Comparison of ENCODE assay signal across 11 cellular contexts in genomic region chr19:50387176-50387867, GRCh38. TPM values are rescaled to one million over a fixed set of nuclear protein-coding genes. Genes with fewer than 3 reads are reported as not detected.
DNase-seq lines count a peak whose midpoint lies in the region; ATAC-seq and TF ChIP-seq lines count a peak whose summit lies in the region.
"Had no signal": no experiment of that assay in that cellular context is flagged by ENCODE, and none has a peak within 500 bp of the region (broad histone marks: within the 10 kb centered on the region; RNA-seq: fewer than 3 reads in every experiment).

No MANE protein-coding gene starts in this region.

- H3K27ac Mint-ChIP-seq in activated naive CD8-positive, alpha-beta T cell treated with anti-CD3 and anti-CD28 coated beads, Interleukin-2, amount 50 U/mL, for 24 hours, result peak overlapping the region; percentile 30

- no peak overlapping the region for H2AFZ ChIP-seq in mesenchymal stem cell (ENCODE audit: low read depth, low read length)

- H3K23ac ChIP-seq in mesenchymal stem cell (ENCODE audit: low read length in 2 of 2), result peak overlapping the region in 1 of 2 experiments; percentile 56

- H3K4me3 Mint-ChIP-seq in activated naive CD8-positive, alpha-beta T cell treated with anti-CD3 and anti-CD28 coated beads, Interleukin-2, amount 50 U/mL, for 24 hours, result peak overlapping the region; percentile 32

- TF ChIP-seq CTCF in suprapubic skin (IDR thresholded peaks at IDR 0.05), result no peak

- no peak for ATAC-seq in activated naive CD8-positive, alpha-beta T cell treated with anti-CD3 and anti-CD28 coated beads, Interleukin-2, amount 50 U/mL, for 24 hours
- no peak for ATAC-seq in HG03196 (IDR thresholded peaks at IDR 0.05; ENCODE audit: unreplicated experiment)
- ATAC-seq: body of pancreas had no signal

- H3K9ac ChIP-seq in mesenchymal stem cell (ENCODE audit: low read length), result peak overlapping the region; percentile 5

- no peak overlapping the region for H2BK12ac ChIP-seq in mesenchymal stem cell (ENCODE audit: low read length in 2 of 2)

- WGBS in mesenchymal stem cell, result 85% methylated on average over 18 of the region's 21 CpGs
- 90% methylated on average over 20 of the region's 21 CpGs for WGBS in suprapubic skin

- H3K36me3 ChIP-seq in mesenchymal stem cell (ENCODE audit: control insufficient read depth in 1 of 2, insufficient read depth in 2 of 2, low read depth in 1 of 2, low read length in 2 of 2) (peaks cover 12 to 23% of the 10 kb centered on the region in 2 experiments), suprapubic skin (peaks cover 16% of the 10 kb centered on the region)

- H3K9me3 ChIP-seq in mesenchymal stem cell (ENCODE audit: control insufficient read depth, low read length) (no peaks in the 10 kb centered on the region), suprapubic skin (no peaks in the 10 kb centered on the region)
- H3K9me3 ChIP-seq: body of pancreas, testis had no signal

- H3K9me3 Mint-ChIP-seq in activated naive CD8-positive, alpha-beta T cell treated with anti-CD3 and anti-CD28 coated beads, Interleukin-2, amount 50 U/mL, for 24 hours, result no peaks in the 10 kb centered on the region

- TF ChIP-seq EP300 in suprapubic skin (IDR thresholded peaks at IDR 0.05), result no peak

- no peak overlapping the region for H2AK5ac ChIP-seq in mesenchymal stem cell (ENCODE audit: low read length, severe bottlenecking)

- no peak overlapping the region for H3K14ac ChIP-seq in mesenchymal stem cell (ENCODE audit: low read length in 2 of 2)

- peaks cover 45% of the 10 kb centered on the region for H3K36me3 Mint-ChIP-seq in activated naive CD8-positive, alpha-beta T cell treated with anti-CD3 and anti-CD28 coated beads, Interleukin-2, amount 50 U/mL, for 24 hours (ENCODE audit: low read depth)

- peak overlapping the region in 1 of 2 experiments; percentile 3 for H3K4me3 ChIP-seq in mesenchymal stem cell (ENCODE audit: insufficient read depth in 1 of 2, low read depth in 1 of 2, low read length in 2 of 2)
- no peak overlapping the region for H3K4me3 ChIP-seq in suprapubic skin
- H3K4me3 ChIP-seq: body of pancreas, testis had no signal

- H2BK5ac ChIP-seq in mesenchymal stem cell (ENCODE audit: low read depth, low read length, poor library complexity, severe bottlenecking), result no peak overlapping the region

- DNase-seq in CD1c-positive myeloid dendritic cell (ENCODE audit: extremely low spot score), result peak; percentile 83
- DNase-seq in HS-5 (ENCODE audit: low read depth), result peak; percentile 54
- no peak for DNase-seq in activated naive CD8-positive, alpha-beta T cell treated with anti-CD3 and anti-CD28 coated beads, Interleukin-2, amount 50 U/mL, for 24 hours
- DNase-seq in mesenchymal stem cell, result peak; percentile 69
- no peak for DNase-seq in SHP77 treated with DMSO at 0.1 percent for 48 hours (lab: John Stamatoyannopoulos, UW)
- DNase-seq in suprapubic skin (ENCODE audit: low spot score in 2 of 2), result no peak
- no peak for DNase-seq in NCI-H748 treated with DMSO at 0.1 percent for 48 hours (lab: John Stamatoyannopoulos, UW)
- DNase-seq: activated CD8-positive, alpha-beta memory T cell treated with anti-CD3 and anti-CD28 coated beads for 24 hours; testis had no signal

- H3K27me3 ChIP-seq in mesenchymal stem cell (ENCODE audit: control insufficient read depth in 1 of 2, insufficient read depth in 1 of 2, low read length in 2 of 2) (no peaks in the 10 kb centered on the region), suprapubic skin (no peaks in the 10 kb centered on the region)
- H3K27me3 ChIP-seq: body of pancreas, testis had no signal

- no peak overlapping the region for H2BK120ac ChIP-seq in mesenchymal stem cell (ENCODE audit: low read depth, low read length)

- H3K79me1 ChIP-seq in mesenchymal stem cell (replicated peaks; ENCODE audit: low read length, poor library complexity, severe bottlenecking), result peaks cover 24% of the 10 kb centered on the region

- H3K4me2 ChIP-seq in mesenchymal stem cell (ENCODE audit: low read length, poor library complexity, severe bottlenecking), result no peak overlapping the region

- H4K8ac ChIP-seq in mesenchymal stem cell (ENCODE audit: low read length), result peak overlapping the region; percentile 51

- H3K27ac ChIP-seq in mesenchymal stem cell (ENCODE audit: low read length, poor library complexity, severe bottlenecking) (no peak overlapping the region), suprapubic skin (no peak overlapping the region)
- H3K27ac ChIP-seq: testis had no signal

- no peak for TF ChIP-seq POLR2A in suprapubic skin (IDR thresholded peaks at IDR 0.05)

- H3K4me1 Mint-ChIP-seq in activated naive CD8-positive, alpha-beta T cell treated with anti-CD3 and anti-CD28 coated beads, Interleukin-2, amount 50 U/mL, for 24 hours, result peaks cover 29% of the 10 kb centered on the region

- H3K4me1 ChIP-seq in mesenchymal stem cell (ENCODE audit: control insufficient read depth, insufficient read depth, low read depth, low read length), result peaks cover 10% of the 10 kb centered on the region
- peaks cover 26% of the 10 kb centered on the region for H3K4me1 ChIP-seq in suprapubic skin

- H3K4ac ChIP-seq in mesenchymal stem cell (ENCODE audit: low read depth in 1 of 2, low read length in 2 of 2), result no peak overlapping the region

- no peak overlapping the region for H2BK15ac ChIP-seq in mesenchymal stem cell (ENCODE audit: low read depth, poor library complexity, severe bottlenecking)

- no peaks in the 10 kb centered on the region for H3K27me3 Mint-ChIP-seq in activated naive CD8-positive, alpha-beta T cell treated with anti-CD3 and anti-CD28 coated beads, Interleukin-2, amount 50 U/mL, for 24 hours

- H3K18ac ChIP-seq in mesenchymal stem cell (ENCODE audit: low read depth in 1 of 2, low read length in 2 of 2), result no peak overlapping the region

- no peak overlapping the region for H4K91ac ChIP-seq in mesenchymal stem cell (ENCODE audit: low read length)

RNA-seq across cellular contexts. Expression of gene POLD1, which starts 3.2 kb away (rescaled TPM):
- 8.5 TPM for polyA plus RNA-seq in mesenchymal stem cell (2013, experiment 1 of 2)
- polyA plus RNA-seq in mesenchymal stem cell (2013, experiment 2 of 2), result 8.3 TPM
- total RNA-seq in suprapubic skin, result 10 to 100 TPM; 17.2 to 26.9 (median 21.5) TPM

RNA-seq across cellular contexts. Expression of gene NR1H2, which starts 11.1 kb away (rescaled TPM):
- polyA plus RNA-seq in mesenchymal stem cell (2013, experiment 1 of 2), result 29.2 TPM
- 27.7 TPM for polyA plus RNA-seq in mesenchymal stem cell (2013, experiment 2 of 2)
- 10 to 100 TPM; 80.6 to 94.7 (median 88.9) TPM for total RNA-seq in suprapubic skin

RNA-seq across cellular contexts. Expression of gene NAPSA, which starts 21.9 kb away (rescaled TPM):
- polyA plus RNA-seq in mesenchymal stem cell (2013, experiment 1 of 2), result 0.25 TPM
- polyA plus RNA-seq in mesenchymal stem cell (2013, experiment 2 of 2), result 0.10 TPM
- total RNA-seq in suprapubic skin, result 1 to 10 TPM in 3 of 4 donors, not detected in 1; 1.7 to 3.7 (median 3.5) TPM

RNA-seq across cellular contexts. Expression of gene SPIB, which starts 31.4 kb away (rescaled TPM):
- polyA plus RNA-seq in mesenchymal stem cell (2013, experiment 1 of 2), result not detected
- polyA plus RNA-seq in mesenchymal stem cell (2013, experiment 2 of 2), result not detected
- total RNA-seq in suprapubic skin, result not detected

RNA-seq across cellular contexts. Expression of gene MYBPC2, which starts 45.4 kb away (rescaled TPM):
- polyA plus RNA-seq in mesenchymal stem cell (2013, experiment 1 of 2), result not detected
- polyA plus RNA-seq in mesenchymal stem cell (2013, experiment 2 of 2), result not detected
- under 1 TPM in 1 of 4 donors, not detected in 3; 0.29 TPM for total RNA-seq in suprapubic skin
- total RNA-seq: body of pancreas had no signal

Comparison
In these comparisons a context has a peak if more than half of its experiments do, and no peak if none do; other contexts are left out.
1. DNase-seq: peak in CD1c-positive myeloid dendritic cell (single experiment), HS-5 (single experiment) and mesenchymal stem cell (single experiment); none in activated naive CD8-positive, alpha-beta T cell treated with anti-CD3 and anti-CD28 coated beads, Interleukin-2, amount 50 U/mL, for 24 hours (single experiment), SHP77 treated with DMSO at 0.1 percent for 48 hours (single experiment), suprapubic skin (0 of 2) and NCI-H748 treated with DMSO at 0.1 percent for 48 hours (single experiment).